ENCODE assay signal across 9 cellular contexts in genomic region chr2:207133493-207133861, GRCh38. TPM values are rescaled to one million over a fixed set of nuclear protein-coding genes. Genes with fewer than 3 reads are reported as not detected.
DNase-seq lines count a peak whose midpoint lies in the region; ATAC-seq and TF ChIP-seq lines count a peak whose summit lies in the region.
"Had no signal": no experiment of that assay in that cellular context is flagged by ENCODE, and none has a peak within 500 bp of the region (broad histone marks: within the 10 kb centered on the region; RNA-seq: fewer than 3 reads in every experiment).

No MANE protein-coding gene starts in this region.

- H3K27ac ChIP-seq in MM.1S (ENCODE audit: low read length) (peak overlapping the region; percentile 50; the same call in 1 of the 2 replicates), Peyer's patch (peak overlapping the region; percentile 4 to 76 (median 54)), hepatocyte (peak overlapping the region; percentile 13)

- H3K4me1 ChIP-seq in MM.1S (ENCODE audit: low read length) (peaks cover 56% of the 10 kb centered on the region), Peyer's patch (peaks cover 0 to 34% (median 0%) of the 10 kb centered on the region in 4 donors), hepatocyte (ENCODE audit: insufficient read depth) (peaks cover 24% of the 10 kb centered on the region)

- H3K9me3 ChIP-seq in MM.1S (replicated peaks; ENCODE audit: insufficient read depth, low read length) (no peaks in the 10 kb centered on the region), Peyer's patch (no peaks in the 10 kb centered on the region), hepatocyte (ENCODE audit: low read depth) (no peaks in the 10 kb centered on the region)

- H2AFZ ChIP-seq in MM.1S (ENCODE audit: low read length) (peak overlapping the region; percentile 40; the same call in 1 of the 2 replicates), hepatocyte (no peak overlapping the region)

- TF ChIP-seq CTCF in MM.1S (IDR thresholded peaks at IDR 0.05; ENCODE audit: low read length) (no peak), Peyer's patch (IDR thresholded peaks at IDR 0.05) (no peak), hepatocyte (IDR thresholded peaks at IDR 0.05; ENCODE audit: poor library complexity) (no peak)

- H3K36me3 Mint-ChIP-seq in stimulated activated memory B cell treated with anti-CD40 and anti-IgM and Interleukin-4, amounts not matched to agents 10 μg/mL and 1 μg/mL and 100 μg/mL, for 72 hours: peaks cover 51% of the 10 kb centered on the region
- peaks cover 3 to 13% (median 9%) of the 10 kb centered on the region in 3 donors for H3K36me3 Mint-ChIP-seq in immature natural killer cell

- peaks cover 13% of the 10 kb centered on the region; the same call in 1 of the 2 replicates for H3K79me2 ChIP-seq in MM.1S (ENCODE audit: low read length)
- H3K79me2 ChIP-seq in hepatocyte: peaks cover 84% of the 10 kb centered on the region

- H3K4me1 Mint-ChIP-seq in stimulated activated memory B cell treated with anti-CD40 and anti-IgM and Interleukin-4, amounts not matched to agents 10 μg/mL and 1 μg/mL and 100 μg/mL, for 72 hours: peaks cover 75% of the 10 kb centered on the region
- peaks cover 51 to 81% of the 10 kb centered on the region in 2 donors for H3K4me1 Mint-ChIP-seq in immature natural killer cell

- no peaks in the 10 kb centered on the region for H3K27me3 Mint-ChIP-seq in stimulated activated memory B cell treated with anti-CD40 and anti-IgM and Interleukin-4, amounts not matched to agents 10 μg/mL and 1 μg/mL and 100 μg/mL, for 72 hours
- H3K27me3 Mint-ChIP-seq in immature natural killer cell (ENCODE audit: low read depth in 3 of 3): peaks cover 0 to 4% (median 2%) of the 10 kb centered on the region in 3 donors

- H3K4me2 ChIP-seq in MM.1S (ENCODE audit: low read depth, low read length) (peak overlapping the region; percentile 59), hepatocyte (peak overlapping the region; percentile 50)

- DNase-seq in MM.1S: peak; percentile 84
- no peak for DNase-seq in Peyer's patch
- no peak for DNase-seq in hepatocyte (ENCODE audit: low spot score)
- DNase-seq in HUDEP-2 (lab: John Stamatoyannopoulos, UW; ENCODE audit: unreplicated experiment in 76 of 76): no peak
- no peak for DNase-seq in cortex of kidney (lab: John Stamatoyannopoulos, UW)
- DNase-seq in immature natural killer cell: no peak
- DNase-seq: SW 1271 had no signal

- H3K9ac ChIP-seq in MM.1S (ENCODE audit: low read length): peak overlapping the region; percentile 8; the same call in 1 of the 2 replicates

- H3K4me3 ChIP-seq in MM.1S (ENCODE audit: low read length) (peak overlapping the region; percentile 29; the same call in 1 of the 2 replicates), Peyer's patch (no peak overlapping the region), hepatocyte (no peak overlapping the region)

- no peak overlapping the region for H3K4me3 Mint-ChIP-seq in stimulated activated memory B cell treated with anti-CD40 and anti-IgM and Interleukin-4, amounts not matched to agents 10 μg/mL and 1 μg/mL and 100 μg/mL, for 72 hours
- no peak overlapping the region for H3K4me3 Mint-ChIP-seq in immature natural killer cell

- no peak for TF ChIP-seq POLR2A in Peyer's patch (IDR thresholded peaks at IDR 0.05)

- ATAC-seq in stimulated activated memory B cell treated with anti-CD40 and anti-IgM and Interleukin-4, amounts not matched to agents 10 μg/mL and 1 μg/mL and 100 μg/mL, for 72 hours: no peak
- no peak for ATAC-seq in GM18517 (IDR thresholded peaks at IDR 0.05; ENCODE audit: unreplicated experiment)

- no peaks in the 10 kb centered on the region for H3K36me3 ChIP-seq in MM.1S (replicated peaks; ENCODE audit: insufficient read depth, low read length)
- no peaks in the 10 kb centered on the region for H3K36me3 ChIP-seq in Peyer's patch
- no peaks in the 10 kb centered on the region for H3K36me3 ChIP-seq in hepatocyte (replicated peaks; ENCODE audit: insufficient read depth, low read depth)

- H3K9me2 ChIP-seq in MM.1S (replicated peaks; ENCODE audit: insufficient read depth, low read length) (no peaks in the 10 kb centered on the region), hepatocyte (replicated peaks; ENCODE audit: insufficient read depth) (no peaks in the 10 kb centered on the region)

- peak overlapping the region; percentile 20 for H3K27ac Mint-ChIP-seq in stimulated activated memory B cell treated with anti-CD40 and anti-IgM and Interleukin-4, amounts not matched to agents 10 μg/mL and 1 μg/mL and 100 μg/mL, for 72 hours
- peak overlapping the region in 1 of 6 donors; percentile 48 for H3K27ac Mint-ChIP-seq in immature natural killer cell

- H4K20me1 ChIP-seq in MM.1S (ENCODE audit: insufficient read depth, low read length) (no peaks in the 10 kb centered on the region), hepatocyte (ENCODE audit: insufficient read depth, poor library complexity, severe bottlenecking) (peaks cover 5% of the 10 kb centered on the region)

- H3K9me3 Mint-ChIP-seq in stimulated activated memory B cell treated with anti-CD40 and anti-IgM and Interleukin-4, amounts not matched to agents 10 μg/mL and 1 μg/mL and 100 μg/mL, for 72 hours: no peaks in the 10 kb centered on the region
- H3K9me3 Mint-ChIP-seq in immature natural killer cell: no peaks in the 10 kb centered on the region

- 72% methylated on average over 5 of the region's 5 CpGs for WGBS in hepatocyte (ENCODE audit: low lambda C conversion rate, missing lambda C conversion rate)

- 0 out of 2 replicates have a peak, but pooled peaks cover 3% of the 10 kb centered on the region for H3F3A ChIP-seq in MM.1S (ENCODE audit: insufficient read depth, low read length)

- H3K27me3 ChIP-seq in MM.1S (replicated peaks; ENCODE audit: insufficient read depth, low read length): no peaks in the 10 kb centered on the region
- no peaks in the 10 kb centered on the region for H3K27me3 ChIP-seq in Peyer's patch
- H3K27me3 ChIP-seq in hepatocyte: no peaks in the 10 kb centered on the region

RNA-seq across cellular contexts. Expression of gene KLF7, which starts 32.3 kb away (rescaled TPM):
- 10 to 100 TPM; 22.5 to 63.5 (median 37.1) TPM for total RNA-seq in Peyer's patch
- 6.3 and 18.6 TPM in 2 replicates for total RNA-seq in hepatocyte
- 7.9 and 8.4 TPM in 2 replicates for polyA plus RNA-seq in hepatocyte
- polyA plus RNA-seq in immature natural killer cell: 10 to 100 TPM in 1 of 3 donors, 1 to 10 TPM in 2; 3.5 to 10.2 (median 6.7) TPM
